Comparison of ENCODE assay signal across 14 cellular contexts in genomic region chr12:124393831-124394230, GRCh38.
DNase-seq lines count a peak whose midpoint lies in the region; ATAC-seq and TF ChIP-seq lines count a peak whose summit lies in the region.
"Had no signal": no experiment of that assay in that cellular context is flagged by ENCODE, and none has a peak within 500 bp of the region (broad histone marks: within the 10 kb centered on the region; RNA-seq: fewer than 3 reads in every experiment).

No MANE protein-coding gene starts in this region.

- TF ChIP-seq POLR2A in transverse colon (IDR thresholded peaks at IDR 0.05): no peak

- no peak overlapping the region for H3K27ac ChIP-seq in neural cell (ENCODE audit: low read length)
- H3K27ac ChIP-seq in transverse colon: peak overlapping the region; percentile 87 to 92 (median 91)
- H3K27ac ChIP-seq in CD8-positive, alpha-beta T cell (ENCODE audit: low read depth, low read length): no peak overlapping the region

- peak overlapping the region; percentile 47 for H3K9ac ChIP-seq in neural cell (ENCODE audit: low read length)

- H3K36me3 ChIP-seq in neural cell (ENCODE audit: insufficient read depth, low read length) (no peaks in the 10 kb centered on the region), transverse colon (no peaks in the 10 kb centered on the region)
- H3K36me3 ChIP-seq in CD8-positive, alpha-beta T cell (ENCODE audit: insufficient read depth, low read length): peaks cover 12% of the 10 kb centered on the region

- peaks cover 3% of the 10 kb centered on the region for H3F3A ChIP-seq in neural cell (ENCODE audit: insufficient read depth, low read length, poor library complexity, severe bottlenecking)

- no peak overlapping the region for H3K4me3 ChIP-seq in neural cell (ENCODE audit: low read length)
- no peak overlapping the region for H3K4me3 ChIP-seq in transverse colon
- H3K4me3 ChIP-seq in CD8-positive, alpha-beta T cell (ENCODE audit: low read depth, low read length): no peak overlapping the region
- H3K4me3 ChIP-seq: lung, MG63 had no signal

- in situ Hi-C loops in transverse colon (cut with MboI; ENCODE audit: low pct_ligation_motif_present in 1 of 4, low pct_unique_long_range_greater_than_20kb in 1 of 4, low sequenced_read_pairs in 3 of 4): loop anchor here in 1 of 4 donors (25.0 kb wide), 1 partner anchor 368 kb away; no protein-coding TSS in a partner anchor

- peak overlapping the region; percentile 25 for H3K27ac Mint-ChIP-seq in activated naive CD8-positive, alpha-beta T cell
- no peak overlapping the region for H3K27ac Mint-ChIP-seq in activated naive CD8-positive, alpha-beta T cell treated with anti-CD3 and anti-CD28 coated beads, Interleukin-2, amount 50 U/mL, for 24 hours
- peak overlapping the region; percentile 97 for H3K27ac Mint-ChIP-seq in chondrocyte (ENCODE audit: unreplicated experiment)
- no peak overlapping the region for H3K27ac Mint-ChIP-seq in CD8-positive, alpha-beta T cell
- H3K27ac Mint-ChIP-seq: stimulated activated naive CD8-positive, alpha-beta T cell treated with anti-CD3 and anti-CD28 coated beads, Interleukin-15, amount 100 ng/mL, for 72 hours had no signal

- H3K4me3 Mint-ChIP-seq in activated naive CD8-positive, alpha-beta T cell: no peak overlapping the region
- no peak overlapping the region for H3K4me3 Mint-ChIP-seq in activated naive CD8-positive, alpha-beta T cell treated with anti-CD3 and anti-CD28 coated beads, Interleukin-2, amount 50 U/mL, for 24 hours
- H3K4me3 Mint-ChIP-seq in chondrocyte (ENCODE audit: unreplicated experiment): no peak overlapping the region
- H3K4me3 Mint-ChIP-seq in CD8-positive, alpha-beta T cell: no peak overlapping the region
- H3K4me3 Mint-ChIP-seq: activated T-cell treated with anti-CD3 and anti-CD28 coated beads, Interleukin-2, amount 50 U/mL, for 4 hours; stimulated activated naive CD8-positive, alpha-beta T cell treated with anti-CD3 and anti-CD28 coated beads, Interleukin-15, amount 100 ng/mL, for 72 hours had no signal

- TF ChIP-seq EP300 in neural cell (conservative IDR thresholded peaks at IDR 0.05; ENCODE audit: poor library complexity, severe bottlenecking) (no peak), transverse colon (IDR thresholded peaks at IDR 0.05; ENCODE audit: low read depth) (no peak)

- no peaks in the 10 kb centered on the region for H3K9me3 Mint-ChIP-seq in activated naive CD8-positive, alpha-beta T cell (ENCODE audit: low read depth)
- no peaks in the 10 kb centered on the region for H3K9me3 Mint-ChIP-seq in activated naive CD8-positive, alpha-beta T cell treated with anti-CD3 and anti-CD28 coated beads, Interleukin-2, amount 50 U/mL, for 24 hours
- no peaks in the 10 kb centered on the region for H3K9me3 Mint-ChIP-seq in chondrocyte (ENCODE audit: low read depth)
- no peaks in the 10 kb centered on the region for H3K9me3 Mint-ChIP-seq in CD8-positive, alpha-beta T cell
- H3K9me3 Mint-ChIP-seq: activated T-cell treated with anti-CD3 and anti-CD28 coated beads, Interleukin-2, amount 50 U/mL, for 4 hours; stimulated activated naive CD8-positive, alpha-beta T cell treated with anti-CD3 and anti-CD28 coated beads, Interleukin-15, amount 100 ng/mL, for 72 hours had no signal

- peaks cover 63 to 98% (median 85%) of the 10 kb centered on the region in 4 donors for H3K4me1 ChIP-seq in transverse colon
- peaks cover 27% of the 10 kb centered on the region for H3K4me1 ChIP-seq in CD8-positive, alpha-beta T cell (ENCODE audit: insufficient read depth, low read length)

- no peak for ATAC-seq in activated naive CD8-positive, alpha-beta T cell treated with anti-CD3 and anti-CD28 coated beads, Interleukin-2, amount 50 U/mL, for 24 hours
- no peak for ATAC-seq in HG03139 (IDR thresholded peaks at IDR 0.05; ENCODE audit: unreplicated experiment)
- no peak for ATAC-seq in CD8-positive, alpha-beta T cell
- ATAC-seq: activated T-cell treated with anti-CD3 and anti-CD28 coated beads, Interleukin-2, amount 50 U/mL, for 4 hours; stimulated activated naive CD8-positive, alpha-beta T cell treated with anti-CD3 and anti-CD28 coated beads, Interleukin-15, amount 100 ng/mL, for 72 hours had no signal

- CTCF ChIA-PET in CD8-positive, alpha-beta T cell (lab: Charles Lee): no interaction called here

- TF ChIP-seq CTCF in chondrocyte (IDR thresholded peaks at IDR 0.05) (no peak), neural cell (IDR thresholded peaks at IDR 0.05; ENCODE audit: poor library complexity, severe bottlenecking) (no peak), transverse colon (IDR thresholded peaks at IDR 0.05) (no peak)
- TF ChIP-seq CTCF in CD8-positive, alpha-beta T cell (IDR thresholded peaks at IDR 0.05): no peak

- POLR2A ChIA-PET in CD8-positive, alpha-beta T cell (lab: Charles Lee): no interaction called here

- H3K27me3 Mint-ChIP-seq in activated naive CD8-positive, alpha-beta T cell: no peaks in the 10 kb centered on the region
- no peaks in the 10 kb centered on the region for H3K27me3 Mint-ChIP-seq in activated naive CD8-positive, alpha-beta T cell treated with anti-CD3 and anti-CD28 coated beads, Interleukin-2, amount 50 U/mL, for 24 hours
- H3K27me3 Mint-ChIP-seq in chondrocyte (ENCODE audit: low read depth): no peaks in the 10 kb centered on the region
- no peaks in the 10 kb centered on the region for H3K27me3 Mint-ChIP-seq in CD8-positive, alpha-beta T cell (ENCODE audit: low read depth)
- H3K27me3 Mint-ChIP-seq: stimulated activated naive CD8-positive, alpha-beta T cell treated with anti-CD3 and anti-CD28 coated beads, Interleukin-15, amount 100 ng/mL, for 72 hours had no signal

- TF ChIP-seq RAD21 in neural cell (conservative IDR thresholded peaks at IDR 0.05): no peak

- H3K79me2 ChIP-seq in neural cell (replicated peaks; ENCODE audit: insufficient read depth, low read length): no peaks in the 10 kb centered on the region

- H3K9me2 ChIP-seq in neural cell (ENCODE audit: insufficient read depth, low read length): no peaks in the 10 kb centered on the region

- intact Hi-C loops in transverse colon (cut with DNase I; ENCODE audit: low total_unique reads): no loop called here
- intact Hi-C loops in CD8-positive, alpha-beta T cell (cut with DNase I, micrococcal nuclease): loop anchor here (5.0 kb wide), 2 partner anchors 58 to 73 kb away; no protein-coding TSS in a partner anchor

- no peaks in the 10 kb centered on the region for H4K20me1 ChIP-seq in neural cell (ENCODE audit: insufficient read depth)

- H3K36me3 Mint-ChIP-seq in activated naive CD8-positive, alpha-beta T cell: no peaks in the 10 kb centered on the region
- peaks cover 3% of the 10 kb centered on the region for H3K36me3 Mint-ChIP-seq in activated naive CD8-positive, alpha-beta T cell treated with anti-CD3 and anti-CD28 coated beads, Interleukin-2, amount 50 U/mL, for 24 hours (ENCODE audit: low read depth)
- peaks cover 4% of the 10 kb centered on the region for H3K36me3 Mint-ChIP-seq in chondrocyte (ENCODE audit: low read depth)
- peaks cover 46% of the 10 kb centered on the region for H3K36me3 Mint-ChIP-seq in CD8-positive, alpha-beta T cell

- 96% methylated on average over 15 of the region's 15 CpGs; no CpG with 5 or more reads in 1 of the 2 donors for WGBS in transverse colon (ENCODE audit: low coverage in 1 of 2), 2 donors

- H2AFZ ChIP-seq in neural cell (ENCODE audit: low read depth, low read length): no peak overlapping the region

- peaks cover 30% of the 10 kb centered on the region for H3K4me1 Mint-ChIP-seq in activated naive CD8-positive, alpha-beta T cell (ENCODE audit: low read depth)
- H3K4me1 Mint-ChIP-seq in activated naive CD8-positive, alpha-beta T cell treated with anti-CD3 and anti-CD28 coated beads, Interleukin-2, amount 50 U/mL, for 24 hours: peaks cover 34% of the 10 kb centered on the region
- peaks cover 82% of the 10 kb centered on the region for H3K4me1 Mint-ChIP-seq in chondrocyte (ENCODE audit: low read depth)
- H3K4me1 Mint-ChIP-seq in CD8-positive, alpha-beta T cell (ENCODE audit: low read depth): peaks cover 28% of the 10 kb centered on the region

- H3K27me3 ChIP-seq in neural cell (ENCODE audit: insufficient read depth, low read depth, low read length): no peaks in the 10 kb centered on the region
- H3K27me3 ChIP-seq in transverse colon: no peaks in the 10 kb centered on the region
- H3K27me3 ChIP-seq in CD8-positive, alpha-beta T cell (ENCODE audit: insufficient read depth, low read length): no peaks in the 10 kb centered on the region
- H3K27me3 ChIP-seq: MG63 had no signal

- H3K4me2 ChIP-seq in neural cell (ENCODE audit: low read length): no peak overlapping the region

- no peaks in the 10 kb centered on the region for H3K9me3 ChIP-seq in neural cell (ENCODE audit: low read length)
- no peaks in the 10 kb centered on the region for H3K9me3 ChIP-seq in transverse colon
- no peaks in the 10 kb centered on the region for H3K9me3 ChIP-seq in CD8-positive, alpha-beta T cell (ENCODE audit: low read length)
- H3K9me3 ChIP-seq: MG63 had no signal

- DNase-seq in activated naive CD8-positive, alpha-beta T cell treated with anti-CD3 and anti-CD28 coated beads, Interleukin-2, amount 50 U/mL, for 24 hours: no peak
- DNase-seq in chondrocyte (ENCODE audit: low spot score) (no peak), transverse colon (no peak), HPDE6-E6E7 (ENCODE audit: extremely low spot score) (no peak)
- DNase-seq in CD8-positive, alpha-beta T cell: no peak
- DNase-seq: activated CD4-positive, CD25-positive, alpha-beta regulatory T cell; activated T-cell treated with anti-CD3 and anti-CD28 coated beads, Interleukin-2, amount 50 U/mL, for 4 hours; NCI-H2107; stimulated activated naive CD8-positive, alpha-beta T cell treated with anti-CD3 and anti-CD28 coated beads, Interleukin-15, amount 100 ng/mL, for 72 hours had no signal

TF ChIP-seq in neural cell, 6 proteins besides CTCF, POLR2A, EP300 and RAD21 (continues in another document):
- TF ChIP-seq POLR2AphosphoS5 (IDR thresholded peaks at IDR 0.05) (no peak), TAF1 (IDR thresholded peaks at IDR 0.05; ENCODE audit: low read depth) (no peak)

Comparison
In these comparisons a context has a peak if more than half of its experiments do, and no peak if none do; other contexts are left out.
1. H3K27ac Mint-ChIP-seq: peak in activated naive CD8-positive, alpha-beta T cell (single experiment) and chondrocyte (single experiment); none in activated naive CD8-positive, alpha-beta T cell treated with anti-CD3 and anti-CD28 coated beads, Interleukin-2, amount 50 U/mL, for 24 hours (single experiment) and CD8-positive, alpha-beta T cell (single experiment).
2. H3K27ac ChIP-seq: peak in transverse colon (4 of 4); none in neural cell (single experiment) and CD8-positive, alpha-beta T cell (single experiment).